ENCODE assay signal across 8 cellular contexts in genomic region chrX:24150051-24150790, GRCh38. TPM values are rescaled to one million over a fixed set of nuclear protein-coding genes. Genes with fewer than 3 reads are reported as not detected.
DNase-seq lines count a peak whose midpoint lies in the region; ATAC-seq and TF ChIP-seq lines count a peak whose summit lies in the region.

No MANE protein-coding gene starts in this region.

- H3K36me3 Mint-ChIP-seq in activated CD8-positive, alpha-beta T cell treated with anti-CD3 and anti-CD28 coated beads for 36 hours (ENCODE audit: low read depth) = peaks cover 29% of the 10 kb centered on the region

- peak overlapping the region; percentile 91 for H3K27ac Mint-ChIP-seq in activated CD8-positive, alpha-beta T cell treated with anti-CD3 and anti-CD28 coated beads for 36 hours

- H3K4me1 Mint-ChIP-seq in activated CD8-positive, alpha-beta T cell treated with anti-CD3 and anti-CD28 coated beads for 36 hours (ENCODE audit: low read depth) = peaks cover 49% of the 10 kb centered on the region

- H3K27me3 Mint-ChIP-seq in activated CD8-positive, alpha-beta T cell treated with anti-CD3 and anti-CD28 coated beads for 36 hours = no peaks in the 10 kb centered on the region

- POLR2A ChIA-PET in activated CD8-positive, alpha-beta T cell treated with anti-CD3 and anti-CD28 coated beads for 36 hours (lab: Charles Lee) = interaction anchor here (1.7 kb wide), 1 partner anchor 26 kb away, joined by 4 read pairs; no protein-coding TSS in a partner anchor

- peak; percentile 37 for TF ChIP-seq CTCF in activated CD8-positive, alpha-beta T cell treated with anti-CD3 and anti-CD28 coated beads for 36 hours (IDR thresholded peaks at IDR 0.05)

- ATAC-seq in GM19324 (IDR thresholded peaks at IDR 0.05; ENCODE audit: low FRiP score, unreplicated experiment) = peak; percentile 78
- peak; percentile 69 for ATAC-seq in HG03460 (IDR thresholded peaks at IDR 0.05; ENCODE audit: unreplicated experiment)
- ATAC-seq in activated CD8-positive, alpha-beta T cell treated with anti-CD3 and anti-CD28 coated beads for 36 hours = peak; percentile 81

- H3K4me3 Mint-ChIP-seq in activated CD8-positive, alpha-beta T cell treated with anti-CD3 and anti-CD28 coated beads for 36 hours = peak overlapping the region; percentile 93

- intact Hi-C loops in activated CD8-positive, alpha-beta T cell treated with anti-CD3 and anti-CD28 coated beads for 36 hours (cut with micrococcal nuclease) = loop anchor here (5.0 kb wide), 1 partner anchor 68 kb away; no protein-coding TSS in a partner anchor

- CTCF ChIA-PET in activated CD8-positive, alpha-beta T cell treated with anti-CD3 and anti-CD28 coated beads for 36 hours (lab: Charles Lee) = no interaction called here

- H3K9me3 Mint-ChIP-seq in activated CD8-positive, alpha-beta T cell treated with anti-CD3 and anti-CD28 coated beads for 36 hours = no peaks in the 10 kb centered on the region

- DNase-seq in CD1c-positive myeloid dendritic cell (ENCODE audit: extremely low spot score) (peak; percentile 87), NCI-H748 (lab: John Stamatoyannopoulos, UW; ENCODE audit: unreplicated experiment) (peak; percentile 91), ecto neural progenitor cell (ENCODE audit: low spot score) (peak; percentile 96), lung microvascular endothelial cell (ENCODE audit: low read depth in 2 of 2) (peak; percentile 90 to 96)
- DNase-seq in activated CD8-positive, alpha-beta T cell treated with anti-CD3 and anti-CD28 coated beads for 36 hours = peak; percentile 85
- DNase-seq in stimulated activated CD4-positive, alpha-beta T cell treated with anti-CD3 and anti-CD28 coated beads, TNF-alpha, amount 100 ng/mL, for 48 hours (ENCODE audit: low read depth in 3 of 3) = peak; percentile 59 to 89 (median 73)

RNA-seq across cellular contexts. Expression of gene ZFX, which starts 0.7 kb away (rescaled TPM):
- total RNA-seq in activated CD8-positive, alpha-beta T cell treated with anti-CD3 and anti-CD28 coated beads for 36 hours = 10 to 100 TPM; 38.8 to 40.4 TPM
- 31.5 and 39.0 TPM in 2 replicates for total RNA-seq in lung microvascular endothelial cell

Comparison
In these comparisons a context has a peak if more than half of its experiments do, and no peak if none do; other contexts are left out.
1. Peak in every context shown above with its lines: DNase-seq and ATAC-seq.